8 cellular contexts compared by ENCODE assay signal in the genomic region with DNA sequence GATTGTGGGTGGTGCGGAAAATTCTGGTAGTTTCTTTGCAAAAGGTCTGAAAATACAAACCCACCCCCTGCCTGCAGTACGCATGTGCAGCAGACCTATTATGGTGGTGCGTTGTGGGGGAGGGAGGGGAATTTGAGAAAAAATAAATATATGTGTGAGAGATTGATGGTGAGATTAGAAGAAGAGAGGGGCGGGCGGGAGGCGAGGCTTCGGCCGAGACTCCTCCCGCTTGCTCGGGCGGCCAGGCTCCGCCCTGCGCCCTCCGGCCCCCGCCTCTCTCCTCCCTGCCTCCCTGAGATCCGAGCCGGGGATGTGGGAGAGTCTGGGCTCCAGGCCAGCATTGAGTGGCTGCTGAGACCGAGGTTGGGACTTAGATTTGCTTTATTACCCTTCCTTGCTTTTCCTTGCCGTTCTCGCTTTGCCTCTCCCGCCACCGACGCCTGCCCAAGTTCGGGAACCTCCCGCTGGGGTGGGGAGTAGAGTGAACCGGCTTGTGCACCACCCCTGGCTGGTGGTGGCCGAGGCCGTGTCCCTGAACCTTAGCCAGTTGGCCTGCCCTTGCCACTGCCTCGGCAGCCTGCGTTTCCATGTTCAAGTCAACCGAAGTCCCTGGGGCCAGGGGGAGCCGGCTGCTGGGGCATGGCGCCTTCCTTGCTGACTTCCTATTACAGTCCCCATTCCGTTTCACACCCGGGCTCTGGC. TPM values are rescaled to one million over a fixed set of nuclear protein-coding genes. Genes with fewer than 3 reads are reported as not detected.
DNase-seq lines count a peak whose midpoint lies in the region; ATAC-seq, FAIRE-seq and TF ChIP-seq lines count a peak whose summit lies in the region.

No MANE protein-coding gene starts in this region.

- POLR2A ChIA-PET in activated CD8-positive, alpha-beta T cell treated with anti-CD3 and anti-CD28 coated beads, Interleukin-2, amount 10 ng/mL, durations not matched to agents 7 days and 5 days (lab: Charles Lee): no interaction called here

- H3K4me3 Mint-ChIP-seq in activated CD8-positive, alpha-beta T cell treated with anti-CD3 and anti-CD28 coated beads, Interleukin-2, amount 10 ng/mL, durations not matched to agents 7 days and 5 days: no peak overlapping the region

- peak; percentile 73 for ATAC-seq in activated CD8-positive, alpha-beta T cell treated with anti-CD3 and anti-CD28 coated beads, Interleukin-2, amount 10 ng/mL, durations not matched to agents 7 days and 5 days
- ATAC-seq in GM18873 (IDR thresholded peaks at IDR 0.05; ENCODE audit: low FRiP score, unreplicated experiment): no peak

- peaks cover 6% of the 10 kb centered on the region for H3K4me1 Mint-ChIP-seq in activated CD8-positive, alpha-beta T cell treated with anti-CD3 and anti-CD28 coated beads, Interleukin-2, amount 10 ng/mL, durations not matched to agents 7 days and 5 days (ENCODE audit: low read depth)

- peak; percentile 35; the same call in 1 of the 2 replicates for TF ChIP-seq POLR2A in GM12892 (IDR thresholded peaks at IDR 0.05; ENCODE audit: low read depth, low read length)

- H3K4me3 ChIP-seq in effector memory CD4-positive, alpha-beta T cell (ENCODE audit: insufficient read depth, low read depth, low read length, poor library complexity, severe bottlenecking): peak overlapping the region; percentile 79

- H3K27me3 ChIP-seq in effector memory CD4-positive, alpha-beta T cell (replicated peaks; ENCODE audit: control insufficient read depth, insufficient read depth, low read length, poor library complexity, severe bottlenecking): no peaks in the 10 kb centered on the region

- peak; percentile 73 for DNase-seq in GM12892 (ENCODE audit: insufficient read length)
- peak; percentile 89 for DNase-seq in HK-2 (ENCODE audit: unreplicated experiment)
- peak; percentile 80 for DNase-seq in NCI-H774 (lab: John Stamatoyannopoulos, UW)
- peak; percentile 94 for DNase-seq in activated CD8-positive, alpha-beta T cell treated with anti-CD3 and anti-CD28 coated beads, Interleukin-2, amount 10 ng/mL, durations not matched to agents 7 days and 5 days
- peak; percentile 74 to 84 (median 84) for DNase-seq in effector memory CD4-positive, alpha-beta T cell
- DNase-seq in medulla oblongata (ENCODE audit: extremely low spot score): peak; percentile 95
- peak; percentile 81 to 89 (median 88) for DNase-seq in stimulated activated CD4-positive, alpha-beta T cell treated with anti-CD3 and anti-CD28 coated beads, TNF-alpha, amount 100 ng/mL, for 24 hours (ENCODE audit: low read depth in 3 of 3)

- H3K27ac ChIP-seq in effector memory CD4-positive, alpha-beta T cell (ENCODE audit: insufficient read depth, low read length, poor library complexity, severe bottlenecking): peak overlapping the region; percentile 87

- no peak overlapping the region for H3K27ac Mint-ChIP-seq in activated CD8-positive, alpha-beta T cell treated with anti-CD3 and anti-CD28 coated beads, Interleukin-2, amount 10 ng/mL, durations not matched to agents 7 days and 5 days

- peaks cover 25% of the 10 kb centered on the region for H3K36me3 Mint-ChIP-seq in activated CD8-positive, alpha-beta T cell treated with anti-CD3 and anti-CD28 coated beads, Interleukin-2, amount 10 ng/mL, durations not matched to agents 7 days and 5 days (ENCODE audit: low read depth)

- no peaks in the 10 kb centered on the region for H3K9me3 ChIP-seq in effector memory CD4-positive, alpha-beta T cell (ENCODE audit: control insufficient read depth, low read length)

- H3K27me3 Mint-ChIP-seq in activated CD8-positive, alpha-beta T cell treated with anti-CD3 and anti-CD28 coated beads, Interleukin-2, amount 10 ng/mL, durations not matched to agents 7 days and 5 days (ENCODE audit: low read depth): no peaks in the 10 kb centered on the region

- CTCF ChIA-PET in activated CD8-positive, alpha-beta T cell treated with anti-CD3 and anti-CD28 coated beads, Interleukin-2, amount 10 ng/mL, durations not matched to agents 7 days and 5 days (lab: Charles Lee): no interaction called here

- H3K9me3 Mint-ChIP-seq in activated CD8-positive, alpha-beta T cell treated with anti-CD3 and anti-CD28 coated beads, Interleukin-2, amount 10 ng/mL, durations not matched to agents 7 days and 5 days (ENCODE audit: insufficient read depth): no peaks in the 10 kb centered on the region

- FAIRE-seq in GM12892 (lab: Jason Lieb, UNC): peak; percentile 95

- peaks cover 20% of the 10 kb centered on the region for H3K4me1 ChIP-seq in effector memory CD4-positive, alpha-beta T cell (ENCODE audit: control insufficient read depth, insufficient read depth, low read length, poor library complexity, severe bottlenecking)

- peaks cover 12% of the 10 kb centered on the region for H3K36me3 ChIP-seq in effector memory CD4-positive, alpha-beta T cell (ENCODE audit: control insufficient read depth, insufficient read depth, low read length)

RNA-seq across cellular contexts. Expression of a gene that starts 1.0 kb away (rescaled TPM):
- 34.9 TPM for polyA plus RNA-seq in GM12892 (2012; ENCODE audit: missing spikeins)
- total RNA-seq in activated CD8-positive, alpha-beta T cell treated with anti-CD3 and anti-CD28 coated beads, Interleukin-2, amount 10 ng/mL, durations not matched to agents 7 days and 5 days: 100 to 1,000 TPM; 125 to 129 TPM

RNA-seq across cellular contexts. Expression of a gene that starts 28.5 kb away (rescaled TPM):
- polyA plus RNA-seq in GM12892 (2012; ENCODE audit: missing spikeins): 3.8 TPM
- total RNA-seq in activated CD8-positive, alpha-beta T cell treated with anti-CD3 and anti-CD28 coated beads, Interleukin-2, amount 10 ng/mL, durations not matched to agents 7 days and 5 days: 1 to 10 TPM; 4.2 TPM

RNA-seq across cellular contexts. Expression of a gene that starts 29.8 kb away (rescaled TPM):
- 4.9 TPM for polyA plus RNA-seq in GM12892 (2012; ENCODE audit: missing spikeins)
- total RNA-seq in activated CD8-positive, alpha-beta T cell treated with anti-CD3 and anti-CD28 coated beads, Interleukin-2, amount 10 ng/mL, durations not matched to agents 7 days and 5 days: 10 to 100 TPM in 1 of 2 experiments, 1 to 10 TPM in 1; 9.8 to 11.2 TPM

RNA-seq across cellular contexts. Expression of a gene that starts 30.3 kb away (rescaled TPM):
- 76.3 TPM for polyA plus RNA-seq in GM12892 (2012; ENCODE audit: missing spikeins)
- 10 to 100 TPM; 92.7 to 93.1 TPM for total RNA-seq in activated CD8-positive, alpha-beta T cell treated with anti-CD3 and anti-CD28 coated beads, Interleukin-2, amount 10 ng/mL, durations not matched to agents 7 days and 5 days

RNA-seq across cellular contexts. Expression of a gene that starts 32.8 kb away (rescaled TPM):
- 0.76 TPM for polyA plus RNA-seq in GM12892 (2012; ENCODE audit: missing spikeins)
- 1 to 10 TPM in 1 of 2 experiments, under 1 TPM in 1; 0.87 to 1.2 TPM for total RNA-seq in activated CD8-positive, alpha-beta T cell treated with anti-CD3 and anti-CD28 coated beads, Interleukin-2, amount 10 ng/mL, durations not matched to agents 7 days and 5 days
